18 cellular contexts compared by ENCODE assay signal in genomic region chr2:43848174-43848573, GRCh38. TPM values are rescaled to one million over a fixed set of nuclear protein-coding genes. Genes with fewer than 3 reads are reported as not detected.
DNase-seq lines count a peak whose midpoint lies in the region; ATAC-seq lines count a peak whose summit lies in the region.
"Had no signal": no experiment of that assay in that cellular context is flagged by ENCODE, and none has a peak within 500 bp of the region (broad histone marks: within the 10 kb centered on the region; RNA-seq: fewer than 3 reads in every experiment).

No MANE protein-coding gene starts in this region.

- H3K27me3 Mint-ChIP-seq in memory B cell (peaks cover 7% of the 10 kb centered on the region), immature natural killer cell (ENCODE audit: low read depth in 3 of 3) (peaks cover 0 to 3% (median 2%) of the 10 kb centered on the region in 3 donors)

- H3K4me3 Mint-ChIP-seq in memory B cell (no peak overlapping the region), immature natural killer cell (no peak overlapping the region)
- H3K4me3 Mint-ChIP-seq: CD8-positive, alpha-beta T cell; stimulated activated memory B cell treated with anti-CD40 and anti-IgM and Interleukin-4, amounts not matched to agents 10 μg/mL and 1 μg/mL and 100 μg/mL, for 72 hours had no signal

- no peak overlapping the region for H3K27ac Mint-ChIP-seq in memory B cell
- H3K27ac Mint-ChIP-seq in immature natural killer cell, result no peak overlapping the region
- H3K27ac Mint-ChIP-seq: CD8-positive, alpha-beta T cell; stimulated activated memory B cell treated with anti-CD40 and anti-IgM and Interleukin-4, amounts not matched to agents 10 μg/mL and 1 μg/mL and 100 μg/mL, for 72 hours had no signal

- H3K9me3 Mint-ChIP-seq in memory B cell (no peaks in the 10 kb centered on the region), immature natural killer cell (no peaks in the 10 kb centered on the region)
- H3K9me3 Mint-ChIP-seq: CD8-positive, alpha-beta T cell; stimulated activated memory B cell treated with anti-CD40 and anti-IgM and Interleukin-4, amounts not matched to agents 10 μg/mL and 1 μg/mL and 100 μg/mL, for 72 hours had no signal

- H3K4me1 Mint-ChIP-seq in memory B cell, result no peaks in the 10 kb centered on the region
- H3K4me1 Mint-ChIP-seq in immature natural killer cell, result no peaks in the 10 kb centered on the region
- H3K4me1 Mint-ChIP-seq: stimulated activated memory B cell treated with anti-CD40 and anti-IgM and Interleukin-4, amounts not matched to agents 10 μg/mL and 1 μg/mL and 100 μg/mL, for 72 hours had no signal

- DNase-seq in GM04503 (ENCODE audit: low read depth) (peak; percentile 2), SW480 (ENCODE audit: low spot score) (peak; percentile 25), memory B cell (ENCODE audit: low spot score in 2 of 2) (no peak), immature natural killer cell (no peak), superior temporal gyrus (ENCODE audit: extremely low spot score) (no peak)
- DNase-seq in stimulated activated naive CD4-positive, alpha-beta T cell treated with Interleukin-2 at 50 U/mL for 16 hours (lab: John Stamatoyannopoulos, UW), result no peak
- DNase-seq: activated CD4-positive, CD25-positive, alpha-beta regulatory T cell; activated T-cell treated with anti-CD3 and anti-CD28 coated beads for 4 hours; CD8-positive, alpha-beta T cell; cerebellar nuclear complex; erythroblast; GF-D8; hypothalamus; sigmoid colon; stimulated activated CD4-positive, alpha-beta T cell treated with anti-CD3 and anti-CD28 coated beads, Interleukin-4, amount 100 ng/mL, for 4 hours had no signal

- H3K36me3 Mint-ChIP-seq in memory B cell (no peaks in the 10 kb centered on the region), immature natural killer cell (no peaks in the 10 kb centered on the region)
- H3K36me3 Mint-ChIP-seq: CD8-positive, alpha-beta T cell; stimulated activated memory B cell treated with anti-CD40 and anti-IgM and Interleukin-4, amounts not matched to agents 10 μg/mL and 1 μg/mL and 100 μg/mL, for 72 hours had no signal

- peak; percentile 39 for ATAC-seq in HG02885 (IDR thresholded peaks at IDR 0.05; ENCODE audit: poor library complexity, unreplicated experiment)
- peak; percentile 59 for ATAC-seq in memory B cell (ENCODE audit: low read depth)
- no peak for ATAC-seq in GM18861 (IDR thresholded peaks at IDR 0.05; ENCODE audit: unreplicated experiment)
- ATAC-seq: CD8-positive, alpha-beta T cell; stimulated activated memory B cell treated with anti-CD40 and anti-IgM and Interleukin-4, amounts not matched to agents 10 μg/mL and 1 μg/mL and 100 μg/mL, for 72 hours had no signal

RNA-seq across cellular contexts. Expression of gene ABCG8, which starts 9.4 kb away (rescaled TPM):
- not detected for polyA plus RNA-seq in immature natural killer cell

RNA-seq across cellular contexts. Expression of gene ABCG5, which starts 9.5 kb away (rescaled TPM):
- polyA plus RNA-seq in immature natural killer cell, result not detected

Comparison
In these comparisons a context has a peak if more than half of its experiments do, and no peak if none do; other contexts are left out.
1. DNase-seq: peak in GM04503 (single experiment) and SW480 (single experiment); none in memory B cell (0 of 2), immature natural killer cell (0 of 3), superior temporal gyrus (single experiment) and stimulated activated naive CD4-positive, alpha-beta T cell treated with Interleukin-2 at 50 U/mL for 16 hours (single experiment).